In the genomic region with DNA sequence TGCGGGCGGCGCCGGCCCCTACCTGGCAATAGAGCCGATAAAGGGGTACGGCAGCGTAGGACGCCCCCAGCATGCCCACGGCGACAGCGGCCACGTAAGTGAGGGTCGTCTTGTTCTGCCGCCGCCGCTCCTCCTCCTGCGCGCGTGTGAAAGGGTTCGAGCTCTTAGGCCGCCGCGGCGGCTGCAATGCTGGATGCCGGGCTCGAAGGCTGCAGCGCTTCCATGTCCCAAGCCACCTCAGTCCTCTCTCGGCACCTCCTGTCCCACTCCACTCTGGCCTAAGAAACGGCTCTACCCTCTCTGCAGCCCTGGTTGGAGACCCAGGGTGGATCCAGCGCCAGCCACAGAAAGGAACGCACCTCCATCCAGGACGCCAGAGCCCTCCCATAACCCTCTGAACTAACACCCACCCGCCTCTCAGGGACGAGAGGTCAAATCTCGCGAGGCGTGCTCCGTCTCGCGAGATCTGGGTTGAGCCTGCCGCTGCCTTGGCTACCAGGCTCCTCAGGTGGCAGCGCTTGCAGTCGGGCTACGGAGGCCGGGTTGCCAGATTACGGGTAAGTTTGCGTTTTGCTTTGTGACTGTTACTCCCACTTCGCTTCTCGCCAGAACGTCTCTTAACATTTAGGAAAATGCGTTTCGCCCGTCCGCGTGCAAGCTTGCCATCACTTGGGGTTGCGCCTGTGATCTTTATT, we compare ENCODE assay signal across 1 cellular context.
TF ChIP-seq lines count a peak whose summit lies in the region.

COX11 (minus strand) TSS at position 396 of the 695 bp plus-strand sequence; CDS start at position 388, 8 bp downstream.
A gene with protein sequence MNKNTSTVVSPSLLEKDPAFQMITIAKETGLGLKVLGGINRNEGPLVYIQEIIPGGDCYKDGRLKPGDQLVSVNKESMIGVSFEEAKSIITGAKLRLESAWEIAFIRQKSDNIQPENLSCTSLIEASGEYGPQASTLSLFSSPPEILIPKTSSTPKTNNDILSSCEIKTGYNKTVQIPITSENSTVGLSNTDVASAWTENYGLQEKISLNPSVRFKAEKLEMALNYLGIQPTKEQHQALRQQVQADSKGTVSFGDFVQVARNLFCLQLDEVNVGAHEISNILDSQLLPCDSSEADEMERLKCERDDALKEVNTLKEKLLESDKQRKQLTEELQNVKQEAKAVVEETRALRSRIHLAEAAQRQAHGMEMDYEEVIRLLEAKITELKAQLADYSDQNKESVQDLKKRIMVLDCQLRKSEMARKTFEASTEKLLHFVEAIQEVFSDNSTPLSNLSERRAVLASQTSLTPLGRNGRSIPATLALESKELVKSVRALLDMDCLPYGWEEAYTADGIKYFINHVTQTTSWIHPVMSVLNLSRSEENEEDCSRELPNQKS (plus strand): TSS at position 507 of the 695 bp plus-strand sequence. CDS start 17,455 bp downstream, outside the sequence.

TF ChIP-seq in WTC11, 78 proteins besides CTCF, POLR2A, EP300 and RAD21 (continued from another document and continues in another):
- TF ChIP-seq E2F4 (CRISPR knock-in tag; IDR thresholded peaks at IDR 0.05; ENCODE audit: borderline replicate concordance, low read depth) (no peak), ZNF512 (CRISPR knock-in tag; IDR thresholded peaks at IDR 0.05; ENCODE audit: borderline replicate concordance) (no peak), CREB1 (CRISPR knock-in tag; IDR thresholded peaks at IDR 0.05) (no peak), ZNF532 (CRISPR knock-in tag; IDR thresholded peaks at IDR 0.05; ENCODE audit: borderline replicate concordance) (no peak), ZNF263 (CRISPR knock-in tag; IDR thresholded peaks at IDR 0.05; ENCODE audit: low read depth) (no peak), PRDM15 (CRISPR knock-in tag; IDR thresholded peaks at IDR 0.05) (no peak), GTF2I (CRISPR knock-in tag; conservative IDR thresholded peaks at IDR 0.05) (no peak), ZNF121 (CRISPR knock-in tag; IDR thresholded peaks at IDR 0.05) (no peak), NR3C1 (CRISPR knock-in tag; conservative IDR thresholded peaks at IDR 0.05; ENCODE audit: low read depth) (no peak), MXD4 (CRISPR knock-in tag; IDR thresholded peaks at IDR 0.05; ENCODE audit: borderline replicate concordance) (no peak), RELA (CRISPR knock-in tag; IDR thresholded peaks at IDR 0.05; ENCODE audit: borderline replicate concordance) (no peak), ERG (CRISPR knock-in tag; IDR thresholded peaks at IDR 0.05) (no peak), GABPB1 (CRISPR knock-in tag; IDR thresholded peaks at IDR 0.05) (peak; percentile 48), JUN (CRISPR knock-in tag; IDR thresholded peaks at IDR 0.05) (no peak), TP53 (CRISPR knock-in tag; IDR thresholded peaks at IDR 0.05) (no peak), NFYB (CRISPR knock-in tag; conservative IDR thresholded peaks at IDR 0.05; ENCODE audit: low read depth) (0 out of 2 replicates have a peak, but pooled peaks have one; percentile 4), ZNF232 (CRISPR knock-in tag; IDR thresholded peaks at IDR 0.05) (0 out of 2 replicates have a peak, but pooled peaks have one; percentile 56)
- TF ChIP-seq, protein P1, sequence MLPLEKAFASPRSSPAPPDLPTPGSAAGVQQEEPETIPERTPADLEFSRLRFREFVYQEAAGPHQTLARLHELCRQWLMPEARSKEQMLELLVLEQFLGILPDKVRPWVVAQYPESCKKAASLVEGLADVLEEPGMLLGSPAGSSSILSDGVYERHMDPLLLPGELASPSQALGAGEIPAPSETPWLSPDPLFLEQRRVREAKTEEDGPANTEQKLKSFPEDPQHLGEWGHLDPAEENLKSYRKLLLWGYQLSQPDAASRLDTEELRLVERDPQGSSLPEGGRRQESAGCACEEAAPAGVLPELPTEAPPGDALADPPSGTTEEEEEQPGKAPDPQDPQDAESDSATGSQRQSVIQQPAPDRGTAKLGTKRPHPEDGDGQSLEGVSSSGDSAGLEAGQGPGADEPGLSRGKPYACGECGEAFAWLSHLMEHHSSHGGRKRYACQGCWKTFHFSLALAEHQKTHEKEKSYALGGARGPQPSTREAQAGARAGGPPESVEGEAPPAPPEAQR (CRISPR knock-in tag; IDR thresholded peaks at IDR 0.05): no peak
- TF ChIP-seq, protein P2, sequence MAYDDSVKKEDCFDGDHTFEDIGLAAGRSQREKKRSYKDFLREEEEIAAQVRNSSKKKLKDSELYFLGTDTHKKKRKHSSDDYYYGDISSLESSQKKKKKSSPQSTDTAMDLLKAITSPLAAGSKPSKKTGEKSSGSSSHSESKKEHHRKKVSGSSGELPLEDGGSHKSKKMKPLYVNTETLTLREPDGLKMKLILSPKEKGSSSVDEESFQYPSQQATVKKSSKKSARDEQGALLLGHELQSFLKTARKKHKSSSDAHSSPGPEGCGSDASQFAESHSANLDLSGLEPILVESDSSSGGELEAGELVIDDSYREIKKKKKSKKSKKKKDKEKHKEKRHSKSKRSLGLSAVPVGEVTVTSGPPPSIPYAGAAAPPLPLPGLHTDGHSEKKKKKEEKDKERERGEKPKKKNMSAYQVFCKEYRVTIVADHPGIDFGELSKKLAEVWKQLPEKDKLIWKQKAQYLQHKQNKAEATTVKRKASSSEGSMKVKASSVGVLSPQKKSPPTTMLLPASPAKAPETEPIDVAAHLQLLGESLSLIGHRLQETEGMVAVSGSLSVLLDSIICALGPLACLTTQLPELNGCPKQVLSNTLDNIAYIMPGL (CRISPR knock-in tag; IDR thresholded peaks at IDR 0.05): 0 out of 2 replicates have a peak, but pooled peaks have one; percentile 36
- TF ChIP-seq, protein P3, sequence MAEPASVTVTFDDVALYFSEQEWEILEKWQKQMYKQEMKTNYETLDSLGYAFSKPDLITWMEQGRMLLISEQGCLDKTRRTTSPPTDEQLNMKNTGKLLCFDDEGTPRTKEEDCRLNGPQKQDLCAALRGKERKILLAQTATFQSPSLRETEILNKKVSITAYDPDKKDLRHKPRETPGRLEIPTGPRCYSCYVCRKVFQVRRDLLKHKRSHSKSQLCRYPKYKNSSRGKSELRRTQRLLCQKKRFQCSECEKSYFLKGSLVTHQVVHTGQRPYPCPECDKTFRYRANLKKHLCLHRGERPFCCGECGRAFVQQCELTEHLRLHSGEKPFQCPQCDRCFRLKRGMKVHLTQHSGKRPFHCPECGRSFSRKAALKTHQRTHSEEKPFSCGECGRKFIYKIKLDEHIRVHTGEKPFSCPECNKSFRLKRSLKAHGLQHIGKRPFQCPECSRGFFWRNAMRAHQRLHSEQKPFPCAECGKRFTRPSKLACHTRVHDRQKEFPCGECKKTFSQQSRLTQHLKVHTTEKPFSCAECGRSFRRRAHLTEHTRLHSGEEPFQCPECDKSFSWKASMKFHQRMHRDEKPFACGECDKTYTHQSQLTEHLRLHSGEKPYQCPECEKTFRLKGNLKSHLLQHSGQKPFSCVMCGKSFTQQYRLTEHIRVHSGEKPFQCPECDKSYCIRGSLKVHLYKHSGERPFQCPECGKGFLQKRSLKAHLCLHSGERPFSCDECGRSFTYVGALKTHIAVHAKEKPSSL (CRISPR knock-in tag; conservative IDR thresholded peaks at IDR 0.05): no peak
- TF ChIP-seq, protein P4, sequence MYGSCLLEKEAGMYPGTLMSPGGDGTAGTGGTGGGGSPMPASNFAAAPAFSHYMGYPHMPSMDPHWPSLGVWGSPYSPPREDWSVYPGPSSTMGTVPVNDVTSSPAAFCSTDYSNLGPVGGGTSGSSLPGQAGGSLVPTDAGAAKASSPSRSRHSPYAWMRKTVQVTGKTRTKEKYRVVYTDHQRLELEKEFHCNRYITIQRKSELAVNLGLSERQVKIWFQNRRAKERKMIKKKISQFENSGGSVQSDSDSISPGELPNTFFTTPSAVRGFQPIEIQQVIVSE (CRISPR knock-in tag; IDR thresholded peaks at IDR 0.05; ENCODE audit: borderline replicate concordance): no peak
- TF ChIP-seq, protein P5, sequence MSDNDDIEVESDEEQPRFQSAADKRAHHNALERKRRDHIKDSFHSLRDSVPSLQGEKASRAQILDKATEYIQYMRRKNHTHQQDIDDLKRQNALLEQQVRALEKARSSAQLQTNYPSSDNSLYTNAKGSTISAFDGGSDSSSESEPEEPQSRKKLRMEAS (CRISPR knock-in tag; IDR thresholded peaks at IDR 0.05): peak; percentile 54; the same call in 1 of the 2 replicates
- TF ChIP-seq, protein P6, sequence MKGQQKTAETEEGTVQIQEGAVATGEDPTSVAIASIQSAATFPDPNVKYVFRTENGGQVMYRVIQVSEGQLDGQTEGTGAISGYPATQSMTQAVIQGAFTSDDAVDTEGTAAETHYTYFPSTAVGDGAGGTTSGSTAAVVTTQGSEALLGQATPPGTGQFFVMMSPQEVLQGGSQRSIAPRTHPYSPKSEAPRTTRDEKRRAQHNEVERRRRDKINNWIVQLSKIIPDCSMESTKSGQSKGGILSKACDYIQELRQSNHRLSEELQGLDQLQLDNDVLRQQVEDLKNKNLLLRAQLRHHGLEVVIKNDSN (CRISPR knock-in tag; IDR thresholded peaks at IDR 0.05): no peak
